Comparison of ENCODE assay signal across 13 cellular contexts in genomic region chr17:43003542-43004172, GRCh38. TPM values are rescaled to one million over a fixed set of nuclear protein-coding genes. Genes with fewer than 3 reads are reported as not detected.
DNase-seq lines count a peak whose midpoint lies in the region; ATAC-seq and TF ChIP-seq lines count a peak whose summit lies in the region.
"Had no signal": no experiment of that assay in that cellular context is flagged by ENCODE, and none has a peak within 500 bp of the region (broad histone marks: within the 10 kb centered on the region; RNA-seq: fewer than 3 reads in every experiment).

No MANE protein-coding gene starts in this region.

- no peak for DNase-seq in stimulated activated naive CD8-positive, alpha-beta T cell treated with anti-CD3 and anti-CD28 coated beads, Interleukin-15, Interleukin-2, amounts not matched to agents 100 U/mL and 50 U/mL, for 24 hours
- DNase-seq in SK-MEL-5 (ENCODE audit: low read depth, low spot score) (peak; percentile 86), fibroblast of the aortic adventitia (ENCODE audit: low read depth) (peak; percentile 62), NCI-H526 treated with DMSO at 0.1 percent for 48 hours (lab: John Stamatoyannopoulos, UW) (no peak), tibial artery (no peak), NCI-H128 (lab: John Stamatoyannopoulos, UW; ENCODE audit: unreplicated experiment) (no peak)
- DNase-seq: activated CD4-positive, CD25-positive, alpha-beta regulatory T cell; effector CD8-positive, alpha-beta T cell; GF-D8; MV-4-11; stimulated activated CD4-positive, alpha-beta T cell treated with anti-CD3 and anti-CD28 coated beads, Interleukin-4, amount 100 ng/mL, for 24 hours had no signal

- H3K9me3 Mint-ChIP-seq in stimulated activated naive CD8-positive, alpha-beta T cell treated with anti-CD3 and anti-CD28 coated beads, Interleukin-15, Interleukin-2, amounts not matched to agents 100 ng/mL and 50 ng/mL, for 24 hours, result no peaks in the 10 kb centered on the region

- no peaks in the 10 kb centered on the region for H3K27me3 Mint-ChIP-seq in stimulated activated naive CD8-positive, alpha-beta T cell treated with anti-CD3 and anti-CD28 coated beads, Interleukin-15, Interleukin-2, amounts not matched to agents 100 ng/mL and 50 ng/mL, for 24 hours

- H3K36me3 ChIP-seq in tibial artery, result peaks cover 31 to 55% (median 31%) of the 10 kb centered on the region in 3 donors

- peak overlapping the region in 1 of 2 donors; percentile 22 for H3K27ac ChIP-seq in tibial artery

- no peaks in the 10 kb centered on the region for H3K27me3 ChIP-seq in tibial artery

- H3K4me3 ChIP-seq in fibroblast of the aortic adventitia (ENCODE audit: low read depth, low read length) (no peak overlapping the region), tibial artery (no peak overlapping the region)

- peak; percentile 21 for TF ChIP-seq CTCF in fibroblast of the aortic adventitia (IDR thresholded peaks at IDR 0.05; ENCODE audit: insufficient read depth, low read length)
- TF ChIP-seq CTCF in tibial artery (IDR thresholded peaks at IDR 0.05), result no peak

- intact Hi-C loops in tibial artery (cut with DNase I; ENCODE audit: low total_unique reads), result no loop called here

- H3K9me3 ChIP-seq in tibial artery, result no peaks in the 10 kb centered on the region

- H3K27ac Mint-ChIP-seq in stimulated activated naive CD8-positive, alpha-beta T cell treated with anti-CD3 and anti-CD28 coated beads, Interleukin-15, Interleukin-2, amounts not matched to agents 100 ng/mL and 50 ng/mL, for 24 hours, result peak overlapping the region; percentile 14

- no peak overlapping the region for H3K4me3 Mint-ChIP-seq in stimulated activated naive CD8-positive, alpha-beta T cell treated with anti-CD3 and anti-CD28 coated beads, Interleukin-15, Interleukin-2, amounts not matched to agents 100 ng/mL and 50 ng/mL, for 24 hours

- no peak for ATAC-seq in stimulated activated naive CD8-positive, alpha-beta T cell treated with anti-CD3 and anti-CD28 coated beads, Interleukin-15, Interleukin-2, amounts not matched to agents 100 U/mL and 50 U/mL, for 24 hours
- ATAC-seq in HG03432 (IDR thresholded peaks at IDR 0.05; ENCODE audit: unreplicated experiment), result no peak

- peaks cover 51% of the 10 kb centered on the region for H3K36me3 Mint-ChIP-seq in stimulated activated naive CD8-positive, alpha-beta T cell treated with anti-CD3 and anti-CD28 coated beads, Interleukin-15, Interleukin-2, amounts not matched to agents 100 ng/mL and 50 ng/mL, for 24 hours (ENCODE audit: low read depth)

- peaks cover 0 to 28% (median 16%) of the 10 kb centered on the region in 4 donors for H3K4me1 ChIP-seq in tibial artery

- in situ Hi-C loops in SK-MEL-5 (cut with HindIII; ENCODE audit: low pct_unique_long_range_greater_than_20kb, low sequenced_read_pairs), result no loop called here

- H3K4me1 Mint-ChIP-seq in stimulated activated naive CD8-positive, alpha-beta T cell treated with anti-CD3 and anti-CD28 coated beads, Interleukin-15, Interleukin-2, amounts not matched to agents 100 ng/mL and 50 ng/mL, for 24 hours (ENCODE audit: low read depth), result peaks cover 58% of the 10 kb centered on the region

RNA-seq across cellular contexts. Expression of gene IFI35, which starts 2.9 kb away (rescaled TPM):
- 55.8 and 63.1 TPM in 2 replicates for total RNA-seq in SK-MEL-5 (2014; rRNA removed; shearing (Covaris generic))
- 98.8 and 138 TPM in 2 replicates for polyA plus RNA-seq in SK-MEL-5 (2015; cell fraction: cytosol; rRNA removed)
- 76.7 and 99.3 TPM in 2 replicates for polyA plus RNA-seq in SK-MEL-5 (2015; cell fraction: nucleus; rRNA removed)
- total RNA-seq in fibroblast of the aortic adventitia (ENCODE audit: low replicate concordance), result 34.7 and 43.0 TPM in 2 replicates

RNA-seq across cellular contexts. Expression of gene RPL27, which starts 5.4 kb away (rescaled TPM):
- total RNA-seq in SK-MEL-5 (2014; rRNA removed; shearing (Covaris generic)), result 2,384 and 3,000 TPM in 2 replicates
- polyA plus RNA-seq in SK-MEL-5 (2015; cell fraction: cytosol; rRNA removed), result 1,936 and 2,223 TPM in 2 replicates
- 471 and 485 TPM in 2 replicates for polyA plus RNA-seq in SK-MEL-5 (2015; cell fraction: nucleus; rRNA removed)
- 336 and 1,876 TPM in 2 replicates for total RNA-seq in fibroblast of the aortic adventitia (ENCODE audit: low replicate concordance)

RNA-seq across cellular contexts. Expression of gene VAT1, which starts 18.5 kb away (rescaled TPM):
- total RNA-seq in SK-MEL-5 (2014; rRNA removed; shearing (Covaris generic)), result 315 and 329 TPM in 2 replicates
- 376 and 466 TPM in 2 replicates for polyA plus RNA-seq in SK-MEL-5 (2015; cell fraction: cytosol; rRNA removed)
- 88.2 and 111 TPM in 2 replicates for polyA plus RNA-seq in SK-MEL-5 (2015; cell fraction: nucleus; rRNA removed)
- total RNA-seq in fibroblast of the aortic adventitia (ENCODE audit: low replicate concordance), result 435 and 461 TPM in 2 replicates

RNA-seq across cellular contexts. Expression of gene RND2, which starts 21.4 kb away (rescaled TPM):
- total RNA-seq in SK-MEL-5 (2014; rRNA removed; shearing (Covaris generic)), result not detected in 2 replicates
- polyA plus RNA-seq in SK-MEL-5 (2015; cell fraction: cytosol; rRNA removed), result 0.13 TPM in 1 of 2 replicates, not detected in the other
- not detected in 2 replicates for polyA plus RNA-seq in SK-MEL-5 (2015; cell fraction: nucleus; rRNA removed)
- 0.45 and 0.98 TPM in 2 replicates for total RNA-seq in fibroblast of the aortic adventitia (ENCODE audit: low replicate concordance)

RNA-seq across cellular contexts. Expression of gene RUNDC1, which starts 23.3 kb away (rescaled TPM):
- 6.2 and 7.2 TPM in 2 replicates for total RNA-seq in SK-MEL-5 (2014; rRNA removed; shearing (Covaris generic))
- polyA plus RNA-seq in SK-MEL-5 (2015; cell fraction: cytosol; rRNA removed), result 11.9 and 12.8 TPM in 2 replicates
- 7.8 and 9.6 TPM in 2 replicates for polyA plus RNA-seq in SK-MEL-5 (2015; cell fraction: nucleus; rRNA removed)
- 7.7 and 12.1 TPM in 2 replicates for total RNA-seq in fibroblast of the aortic adventitia (ENCODE audit: low replicate concordance)

Comparison
In these comparisons a context has a peak if more than half of its experiments do, and no peak if none do; other contexts are left out.
1. DNase-seq: peak in SK-MEL-5 (single experiment) and fibroblast of the aortic adventitia (single experiment); none in stimulated activated naive CD8-positive, alpha-beta T cell treated with anti-CD3 and anti-CD28 coated beads, Interleukin-15, Interleukin-2, amounts not matched to agents 100 U/mL and 50 U/mL, for 24 hours (single experiment), NCI-H526 treated with DMSO at 0.1 percent for 48 hours (single experiment), tibial artery (0 of 2) and NCI-H128 (single experiment).